ENCODE assay signal across 17 cellular contexts in genomic region chr2:262117-262516, GRCh38. TPM values are rescaled to one million over a fixed set of nuclear protein-coding genes. Genes with fewer than 3 reads are reported as not detected.
DNase-seq lines count a peak whose midpoint lies in the region; ATAC-seq lines count a peak whose summit lies in the region.
"Had no signal": no experiment of that assay in that cellular context is flagged by ENCODE, and none has a peak within 500 bp of the region (broad histone marks: within the 10 kb centered on the region; RNA-seq: fewer than 3 reads in every experiment).

No MANE protein-coding gene starts in this region.

- H3K4me3 ChIP-seq in trophoblast cell (ENCODE audit: low read depth, low read length): no peak overlapping the region

- peak overlapping the region; percentile 77 for H3K27ac ChIP-seq in trophoblast cell (ENCODE audit: low read depth, low read length)

- peaks cover 0 to 7% (median 0%) of the 10 kb centered on the region in 6 donors for H3K9me3 Mint-ChIP-seq in immature natural killer cell

- H2BK12ac ChIP-seq in trophoblast cell (ENCODE audit: low read length): no peak overlapping the region

- H3K9ac ChIP-seq in ES-I3 (ENCODE audit: low read depth, low read length): 0 out of 2 replicates have a peak overlapping the region, but pooled peaks have one; percentile 2
- H3K9ac ChIP-seq in trophoblast cell (ENCODE audit: low read length): no peak overlapping the region

- H3K36me3 ChIP-seq in ES-I3 (ENCODE audit: insufficient read depth, low read length) (no peaks in the 10 kb centered on the region), trophoblast cell (ENCODE audit: control insufficient read depth in 1 of 2, insufficient read depth in 2 of 2, low read length in 2 of 2) (no peaks in the 10 kb centered on the region)

- H3K4ac ChIP-seq in trophoblast cell (ENCODE audit: low read depth, low read length): no peak overlapping the region

- H3K36me3 Mint-ChIP-seq in T-helper 17 cell (ENCODE audit: low read depth) (no peaks in the 10 kb centered on the region), immature natural killer cell (peaks cover 0 to 19% (median 10%) of the 10 kb centered on the region in 3 donors)

- H2BK5ac ChIP-seq in trophoblast cell (ENCODE audit: low read depth, low read length, poor library complexity): peak overlapping the region; percentile 32

- peaks cover 13% of the 10 kb centered on the region for H3K79me1 ChIP-seq in trophoblast cell (ENCODE audit: low read length)

- peak overlapping the region; percentile 36 for H3K14ac ChIP-seq in trophoblast cell (ENCODE audit: low read length)

- H3K27me3 Mint-ChIP-seq in T-helper 17 cell (no peaks in the 10 kb centered on the region), immature natural killer cell (ENCODE audit: low read depth in 3 of 3) (peaks cover 4 to 12% (median 6%) of the 10 kb centered on the region in 3 donors)
- H3K27me3 Mint-ChIP-seq: activated T-cell treated with anti-CD3 and anti-CD28 coated beads, Interleukin-2, amount 50 U/mL, for 24 hours; naive B cell had no signal

- H3K27me3 ChIP-seq in trophoblast cell (ENCODE audit: insufficient read depth, low read length): no peaks in the 10 kb centered on the region

- H4K12ac ChIP-seq in trophoblast cell (ENCODE audit: low read depth, low read length): no peak overlapping the region

- H4K8ac ChIP-seq in trophoblast cell (ENCODE audit: low read depth, low read length): peak overlapping the region; percentile 44

- no peak overlapping the region for H3K23ac ChIP-seq in trophoblast cell (ENCODE audit: low read length)

- H3K18ac ChIP-seq in trophoblast cell (ENCODE audit: low read length): no peak overlapping the region

- no peak for ATAC-seq in T-helper 17 cell
- no peak for ATAC-seq in HG02588 (IDR thresholded peaks at IDR 0.05; ENCODE audit: unreplicated experiment)
- ATAC-seq: sciatic nerve had no signal

- H2BK120ac ChIP-seq in trophoblast cell (ENCODE audit: insufficient read depth, low read length, poor library complexity): peak overlapping the region; percentile 10

- H3K4me1 ChIP-seq in ES-I3 (ENCODE audit: insufficient read depth, low read length): peaks cover 7% of the 10 kb centered on the region; the same call in 1 of the 2 replicates
- peaks cover 4 to 19% of the 10 kb centered on the region in 2 experiments for H3K4me1 ChIP-seq in trophoblast cell (ENCODE audit: control insufficient read depth in 1 of 2, insufficient read depth in 2 of 2, low read length in 2 of 2)

- H3K79me2 ChIP-seq in trophoblast cell (ENCODE audit: control insufficient read depth, insufficient read depth, low read length, poor library complexity): peaks cover 17% of the 10 kb centered on the region

- DNase-seq in T-helper 17 cell (no peak), immature natural killer cell (no peak), trophoblast cell (no peak), iPS-NIHi11 (ENCODE audit: low spot score) (no peak)
- no peak for DNase-seq in central memory CD4-positive, alpha-beta T cell
- no peak for DNase-seq in stimulated activated CD4-positive, alpha-beta T cell treated with anti-CD3 and anti-CD28 coated beads, Interleukin-4, amount 100 ng/mL, for 24 hours
- DNase-seq: activated T-cell treated with anti-CD3 and anti-CD28 coated beads, Interleukin-2, amount 50 U/mL, for 24 hours; effector memory CD4-positive, alpha-beta T cell; EL; naive B cell; NCI-H1105; stimulated activated naive CD4-positive, alpha-beta T cell had no signal

- no CpG with 5 or more reads among the region's 3 CpGs for WGBS in trophoblast cell (ENCODE audit: extremely low coverage, insufficient coverage, insufficient read length)

- no peak overlapping the region for H4K91ac ChIP-seq in trophoblast cell (ENCODE audit: low read depth, low read length)

- H3K27ac Mint-ChIP-seq in T-helper 17 cell: peak overlapping the region; percentile 90
- peak overlapping the region in 3 of 6 donors; percentile 4 to 65 (median 25) for H3K27ac Mint-ChIP-seq in immature natural killer cell
- H3K27ac Mint-ChIP-seq: CD14-positive monocyte had no signal

- peak overlapping the region; percentile 33 for H3K4me2 ChIP-seq in trophoblast cell (ENCODE audit: low read length)

- no peak overlapping the region for H2AFZ ChIP-seq in trophoblast cell (ENCODE audit: insufficient read depth, low read length, poor library complexity)

- H3K4me1 Mint-ChIP-seq in T-helper 17 cell: peaks cover 12% of the 10 kb centered on the region
- peaks cover 35 to 42% of the 10 kb centered on the region in 2 donors for H3K4me1 Mint-ChIP-seq in immature natural killer cell

- H3K4me3 Mint-ChIP-seq in T-helper 17 cell (peak overlapping the region; percentile 19), immature natural killer cell (peak overlapping the region in 4 of 5 donors; percentile 46 to 81 (median 71))
- H3K4me3 Mint-ChIP-seq: CD14-positive monocyte had no signal

- H2AK5ac ChIP-seq in trophoblast cell (ENCODE audit: low read length): no peak overlapping the region

- H3K9me3 ChIP-seq in ES-I3 (ENCODE audit: control insufficient read depth, insufficient read depth, low read length): peaks cover 6% of the 10 kb centered on the region; the same call in 1 of the 2 replicates
- peaks cover 3% of the 10 kb centered on the region for H3K9me3 ChIP-seq in T-helper 17 cell (ENCODE audit: control insufficient read depth, low read length, poor library complexity, severe bottlenecking)
- no peaks in the 10 kb centered on the region for H3K9me3 ChIP-seq in trophoblast cell (ENCODE audit: insufficient read depth, low read depth, low read length)

RNA-seq across cellular contexts. Expression of gene SH3YL1, which starts 1.7 kb away (rescaled TPM):
- 10 to 100 TPM; 35.4 to 53.3 TPM for total RNA-seq in T-helper 17 cell
- polyA plus RNA-seq in immature natural killer cell: 10 to 100 TPM; 20.8 to 29.5 (median 23.0) TPM
- polyA plus RNA-seq in trophoblast cell (2013): 43.4 and 44.4 TPM in 2 replicates

RNA-seq across cellular contexts. Expression of gene ACP1, which starts 2.6 kb away (rescaled TPM):
- 10 to 100 TPM; 71.2 to 87.2 TPM for total RNA-seq in T-helper 17 cell
- 100 to 1,000 TPM; 191 to 339 (median 197) TPM for polyA plus RNA-seq in immature natural killer cell
- polyA plus RNA-seq in trophoblast cell (2013): 126 TPM in 2 replicates

RNA-seq across cellular contexts. Expression of gene ALKAL2, which starts 25.8 kb away (rescaled TPM):
- 1 to 10 TPM in 1 of 2 donors, not detected in 1; 1.0 TPM for total RNA-seq in T-helper 17 cell
- 1 to 10 TPM; 4.1 to 7.5 (median 6.6) TPM for polyA plus RNA-seq in immature natural killer cell
- polyA plus RNA-seq in trophoblast cell (2013): 0.74 and 0.75 TPM in 2 replicates
- total RNA-seq: NCI-H460 had no signal
- polyA plus RNA-seq: CD14-positive monocyte had no signal
